ENCODE assay signal across 10 cellular contexts in genomic region chr4:124854968-124855367, GRCh38.
DNase-seq lines count a peak whose midpoint lies in the region; ATAC-seq lines count a peak whose summit lies in the region.
"Had no signal": no experiment of that assay in that cellular context is flagged by ENCODE, and none has a peak within 500 bp of the region (broad histone marks: within the 10 kb centered on the region; RNA-seq: fewer than 3 reads in every experiment).

No MANE protein-coding gene starts in this region.

- H3K27me3 Mint-ChIP-seq in activated naive CD4-positive, alpha-beta T cell treated with anti-CD3 and anti-CD28 coated beads for 36 hours (ENCODE audit: low read depth): no peaks in the 10 kb centered on the region
- H3K27me3 Mint-ChIP-seq in natural killer cell treated with Interleukin-12 subunit alpha and Interleukin-12 subunit beta and Interleukin-15 and Interleukin-18, amount 100 ng/mL, for 72 hours: no peaks in the 10 kb centered on the region

- DNase-seq in fibroblast of peridontal ligament (ENCODE audit: extremely low read depth): peak; percentile 60
- no peak for DNase-seq in NCI-H526 treated with DMSO at 0.1 percent for 48 hours (lab: John Stamatoyannopoulos, UW)
- no peak for DNase-seq in activated naive CD4-positive, alpha-beta T cell treated with anti-CD3 and anti-CD28 coated beads for 36 hours
- DNase-seq in natural killer cell treated with Interleukin-12 subunit alpha and Interleukin-12 subunit beta and Interleukin-15 and Interleukin-18, amount 100 ng/mL, for 72 hours (ENCODE audit: low spot score): no peak
- DNase-seq: activated CD4-positive, alpha-beta T cell treated with anti-CD3 and anti-CD28 coated beads for 1 hour; adrenal gland had no signal

- H3K27ac Mint-ChIP-seq in activated naive CD4-positive, alpha-beta T cell treated with anti-CD3 and anti-CD28 coated beads for 36 hours: no peak overlapping the region
- H3K27ac Mint-ChIP-seq in natural killer cell treated with Interleukin-12 subunit alpha and Interleukin-12 subunit beta and Interleukin-15 and Interleukin-18, amount 100 ng/mL, for 72 hours: no peak overlapping the region

- H3K4me1 Mint-ChIP-seq in activated naive CD4-positive, alpha-beta T cell treated with anti-CD3 and anti-CD28 coated beads for 36 hours (ENCODE audit: low read depth): no peaks in the 10 kb centered on the region
- H3K4me1 Mint-ChIP-seq in natural killer cell treated with Interleukin-12 subunit alpha and Interleukin-12 subunit beta and Interleukin-15 and Interleukin-18, amount 100 ng/mL, for 72 hours (ENCODE audit: low read depth in 2 of 2): no peaks in the 10 kb centered on the region

- intact Hi-C loops in activated naive CD4-positive, alpha-beta T cell treated with anti-CD3 and anti-CD28 coated beads for 36 hours (cut with micrococcal nuclease): no loop called here

- peaks cover 3% of the 10 kb centered on the region for H3K9me3 Mint-ChIP-seq in activated naive CD4-positive, alpha-beta T cell treated with anti-CD3 and anti-CD28 coated beads for 36 hours
- peaks cover 15% of the 10 kb centered on the region for H3K9me3 Mint-ChIP-seq in natural killer cell treated with Interleukin-12 subunit alpha and Interleukin-12 subunit beta and Interleukin-15 and Interleukin-18, amount 100 ng/mL, for 72 hours

- ATAC-seq in GM18498 (IDR thresholded peaks at IDR 0.05; ENCODE audit: unreplicated experiment) (peak; percentile 88), GM21528 (IDR thresholded peaks at IDR 0.05; ENCODE audit: low FRiP score, unreplicated experiment) (peak; percentile 74), HG03439 (IDR thresholded peaks at IDR 0.05; ENCODE audit: unreplicated experiment) (peak; percentile 59), HG03571 (IDR thresholded peaks at IDR 0.05; ENCODE audit: unreplicated experiment) (no peak)
- no peak for ATAC-seq in natural killer cell treated with Interleukin-12 subunit alpha and Interleukin-12 subunit beta and Interleukin-15 and Interleukin-18, amount 100 ng/mL, for 72 hours

- no peaks in the 10 kb centered on the region for H3K36me3 Mint-ChIP-seq in activated naive CD4-positive, alpha-beta T cell treated with anti-CD3 and anti-CD28 coated beads for 36 hours (ENCODE audit: low read depth)
- H3K36me3 Mint-ChIP-seq in natural killer cell treated with Interleukin-12 subunit alpha and Interleukin-12 subunit beta and Interleukin-15 and Interleukin-18, amount 100 ng/mL, for 72 hours: no peaks in the 10 kb centered on the region

- CTCF ChIA-PET in activated naive CD4-positive, alpha-beta T cell treated with anti-CD3 and anti-CD28 coated beads for 36 hours (lab: Charles Lee): no interaction called here

- no peak overlapping the region for H3K4me3 Mint-ChIP-seq in activated naive CD4-positive, alpha-beta T cell treated with anti-CD3 and anti-CD28 coated beads for 36 hours
- H3K4me3 Mint-ChIP-seq in natural killer cell treated with Interleukin-12 subunit alpha and Interleukin-12 subunit beta and Interleukin-15 and Interleukin-18, amount 100 ng/mL, for 72 hours: no peak overlapping the region

Comparison
In these comparisons a context has a peak if more than half of its experiments do, and no peak if none do; other contexts are left out.
1. ATAC-seq: peak in GM18498 (single experiment), GM21528 (single experiment) and HG03439 (single experiment); none in HG03571 (single experiment) and natural killer cell treated with Interleukin-12 subunit alpha and Interleukin-12 subunit beta and Interleukin-15 and Interleukin-18, amount 100 ng/mL, for 72 hours (0 of 2).